Comparison of ENCODE assay signal across 1 cellular context in the genomic region with DNA sequence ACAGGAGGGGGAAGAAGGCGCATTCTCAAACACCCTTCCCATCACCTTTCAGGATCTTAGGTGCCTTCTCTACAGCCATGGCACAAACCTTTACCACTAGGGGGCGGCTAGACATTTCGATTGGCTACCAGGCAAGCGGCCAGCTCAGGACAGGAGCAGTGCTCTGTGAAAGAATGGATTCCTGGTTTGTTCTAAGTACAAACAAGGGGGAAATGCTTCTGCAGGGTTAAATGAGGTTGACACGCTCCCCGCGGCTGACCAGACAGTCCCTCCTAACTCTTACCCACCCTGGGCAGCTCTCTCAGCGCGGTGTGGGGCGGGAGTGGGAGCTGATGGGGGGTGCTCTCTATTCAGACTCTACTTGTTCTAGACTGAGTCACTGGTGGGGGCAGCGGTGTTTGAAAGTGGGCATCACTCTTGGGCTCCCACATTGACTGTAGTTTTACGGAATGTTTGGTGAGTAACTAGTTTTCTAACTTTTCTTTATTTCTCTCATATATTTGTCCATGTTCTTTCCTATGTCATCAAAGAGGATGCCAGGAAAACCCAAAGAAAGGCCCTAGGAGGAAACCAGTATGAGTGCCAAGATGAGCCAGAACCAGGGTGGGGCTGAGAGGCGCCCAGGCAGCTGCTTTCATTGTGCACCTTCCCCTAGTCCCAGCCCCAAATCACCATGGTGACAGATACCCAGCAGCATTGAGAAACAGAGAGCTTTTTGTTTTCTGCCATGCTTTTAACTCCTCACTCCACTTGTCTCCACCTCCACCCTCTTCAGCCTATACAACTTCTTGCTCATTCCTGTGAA.
TF ChIP-seq lines count a peak whose summit lies in the region.

No MANE protein-coding gene starts in this region.

TF ChIP-seq in HCT116, 20 proteins besides CTCF, POLR2A, EP300 and RAD21 (continued from another document):
- TF ChIP-seq, protein P1, sequence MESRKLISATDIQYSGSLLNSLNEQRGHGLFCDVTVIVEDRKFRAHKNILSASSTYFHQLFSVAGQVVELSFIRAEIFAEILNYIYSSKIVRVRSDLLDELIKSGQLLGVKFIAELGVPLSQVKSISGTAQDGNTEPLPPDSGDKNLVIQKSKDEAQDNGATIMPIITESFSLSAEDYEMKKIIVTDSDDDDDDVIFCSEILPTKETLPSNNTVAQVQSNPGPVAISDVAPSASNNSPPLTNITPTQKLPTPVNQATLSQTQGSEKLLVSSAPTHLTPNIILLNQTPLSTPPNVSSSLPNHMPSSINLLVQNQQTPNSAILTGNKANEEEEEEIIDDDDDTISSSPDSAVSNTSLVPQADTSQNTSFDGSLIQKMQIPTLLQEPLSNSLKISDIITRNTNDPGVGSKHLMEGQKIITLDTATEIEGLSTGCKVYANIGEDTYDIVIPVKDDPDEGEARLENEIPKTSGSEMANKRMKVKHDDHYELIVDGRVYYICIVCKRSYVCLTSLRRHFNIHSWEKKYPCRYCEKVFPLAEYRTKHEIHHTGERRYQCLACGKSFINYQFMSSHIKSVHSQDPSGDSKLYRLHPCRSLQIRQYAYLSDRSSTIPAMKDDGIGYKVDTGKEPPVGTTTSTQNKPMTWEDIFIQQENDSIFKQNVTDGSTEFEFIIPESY (IDR thresholded peaks at IDR 0.05; ENCODE audit: extremely low read depth, insufficient replicate concordance, low read length): no peak
- TF ChIP-seq POLR2AphosphoS5 (IDR thresholded peaks at IDR 0.05; ENCODE audit: low read depth, low read length): no peak
- TF ChIP-seq SRF (IDR thresholded peaks at IDR 0.05; ENCODE audit: low read depth): no peak
- TF ChIP-seq CBX3 (IDR thresholded peaks at IDR 0.05; ENCODE audit: low read depth): peak; percentile 54; the same call in 1 of the 2 replicates
